In genomic region chr1:9180077-9180819, GRCh38 we compare ENCODE assay signal across 10 cellular contexts. TPM values are rescaled to one million over a fixed set of nuclear protein-coding genes. Genes with fewer than 3 reads are reported as not detected.
A peak's percentile ranks its signal among the peaks of the same experiment; 100 is the strongest.
DNase-seq lines count a peak whose midpoint lies in the region; TF ChIP-seq lines count a peak whose summit lies in the region.
"Had no signal": no experiment of that assay in that cellular context is flagged by ENCODE, and none has a peak within 500 bp of the region (broad histone marks: within the 10 kb centered on the region; RNA-seq: fewer than 3 reads in every experiment).

No MANE protein-coding gene starts in this region.

- H3K4me2 ChIP-seq in hepatocyte: peak overlapping the region; percentile 99

- no peaks in the 10 kb centered on the region for H3K9me3 ChIP-seq in hepatocyte (ENCODE audit: low read depth)
- no peaks in the 10 kb centered on the region for H3K9me3 ChIP-seq in subcutaneous abdominal adipose tissue (ENCODE audit: control insufficient read depth in 5 of 5, low read length in 5 of 5)

- peaks cover 66% of the 10 kb centered on the region for H3K79me2 ChIP-seq in hepatocyte

- H3K9ac ChIP-seq in subcutaneous abdominal adipose tissue (ENCODE audit: low read length in 5 of 5): peak overlapping the region in 2 of 5 donors; percentile 1 to 41

- no peak overlapping the region for H3K27ac Mint-ChIP-seq in T-helper 2 cell treated with Interferon-gamma antibody and Interleukin-4, amounts not matched to agents 5 μg/mL and 100 μg/mL, for 36 hours

- TF ChIP-seq CTCF in hepatocyte (IDR thresholded peaks at IDR 0.05; ENCODE audit: poor library complexity): no peak

- H3K27me3 ChIP-seq in hepatocyte (peaks cover 10% of the 10 kb centered on the region), subcutaneous abdominal adipose tissue (ENCODE audit: control insufficient read depth in 5 of 5, insufficient read depth in 4 of 5, low read length in 5 of 5) (peaks cover 0 to 6% (median 2%) of the 10 kb centered on the region in 5 donors)

- H3K36me3 Mint-ChIP-seq in T-helper 2 cell treated with Interferon-gamma antibody and Interleukin-4, amounts not matched to agents 5 μg/mL and 100 μg/mL, for 36 hours (ENCODE audit: low read depth): peaks cover 9% of the 10 kb centered on the region

- H3K4me3 ChIP-seq in hepatocyte: no peak overlapping the region
- peak overlapping the region in 4 of 5 donors; percentile 52 to 83 (median 77) for H3K4me3 ChIP-seq in subcutaneous abdominal adipose tissue (ENCODE audit: low read depth in 1 of 5, low read length in 5 of 5)

- no peak for DNase-seq in T-helper 2 cell treated with Interferon-gamma antibody and Interleukin-4, amounts not matched to agents 5 μg/mL and 100 μg/mL, for 36 hours (ENCODE audit: low spot score)
- DNase-seq in T-helper 2 cell (no peak), T1000 (lab: John Stamatoyannopoulos, UW) (peak; percentile 14), hepatocyte (ENCODE audit: low spot score) (no peak), NCI-H146 treated with DMSO at 0.1 percent for 48 hours (lab: John Stamatoyannopoulos, UW; ENCODE audit: unreplicated experiment) (no peak)
- no peak for DNase-seq in stimulated activated naive CD4-positive, alpha-beta T cell (lab: John Stamatoyannopoulos, UW)
- no peak for DNase-seq in stimulated activated CD8-positive, alpha-beta memory T cell treated with anti-CD3 and anti-CD28 coated beads, Interleukin-4, amount 100 ng/mL, for 48 hours
- DNase-seq: SHP77 treated with DMSO at 0.1 percent for 48 hours had no signal

- H3K27ac ChIP-seq in hepatocyte (no peak overlapping the region), subcutaneous abdominal adipose tissue (ENCODE audit: low read depth, low read length) (peak overlapping the region; percentile 24)

- H2AFZ ChIP-seq in hepatocyte: no peak overlapping the region

- peaks cover 17% of the 10 kb centered on the region for H3K4me1 Mint-ChIP-seq in T-helper 2 cell treated with Interferon-gamma antibody and Interleukin-4, amounts not matched to agents 5 μg/mL and 100 μg/mL, for 36 hours (ENCODE audit: low read depth)

- H3K27me3 Mint-ChIP-seq in T-helper 2 cell treated with Interferon-gamma antibody and Interleukin-4, amounts not matched to agents 5 μg/mL and 100 μg/mL, for 36 hours (ENCODE audit: low read depth): peaks cover 15% of the 10 kb centered on the region

- H3K9me3 Mint-ChIP-seq in T-helper 2 cell treated with Interferon-gamma antibody and Interleukin-4, amounts not matched to agents 5 μg/mL and 100 μg/mL, for 36 hours: no peaks in the 10 kb centered on the region
- H3K9me3 Mint-ChIP-seq: activated naive CD4-positive, alpha-beta T cell treated with anti-CD3 and anti-CD28 coated beads, Interleukin-2, amount 50 U/mL, for 72 hours had no signal

- H4K20me1 ChIP-seq in hepatocyte (ENCODE audit: insufficient read depth, poor library complexity, severe bottlenecking): peaks cover 11% of the 10 kb centered on the region

- H3K4me1 ChIP-seq in hepatocyte (ENCODE audit: insufficient read depth): peaks cover 8% of the 10 kb centered on the region
- H3K4me1 ChIP-seq in subcutaneous abdominal adipose tissue (ENCODE audit: control insufficient read depth in 5 of 5, insufficient read depth in 5 of 5, low read length in 5 of 5): peaks cover 4 to 45% (median 39%) of the 10 kb centered on the region in 5 donors

- H3K9me2 ChIP-seq in hepatocyte (replicated peaks; ENCODE audit: insufficient read depth): no peaks in the 10 kb centered on the region

- H3K36me3 ChIP-seq in hepatocyte (replicated peaks; ENCODE audit: insufficient read depth, low read depth): no peaks in the 10 kb centered on the region
- H3K36me3 ChIP-seq in subcutaneous abdominal adipose tissue (ENCODE audit: control insufficient read depth in 5 of 5, insufficient read depth in 5 of 5, low read length in 5 of 5): no peaks in the 10 kb centered on the region

- WGBS in hepatocyte (ENCODE audit: low lambda C conversion rate, missing lambda C conversion rate): 78% methylated on average over 9 of the region's 9 CpGs

- H3K4me3 Mint-ChIP-seq in T-helper 2 cell treated with Interferon-gamma antibody and Interleukin-4, amounts not matched to agents 5 μg/mL and 100 μg/mL, for 36 hours: peak overlapping the region; percentile 93

RNA-seq across cellular contexts. Expression of gene GPR157, which starts 51.3 kb away (rescaled TPM):
- total RNA-seq in hepatocyte: 15.3 and 18.6 TPM in 2 replicates
- 6.9 and 14.4 TPM in 2 replicates for polyA plus RNA-seq in hepatocyte

RNA-seq across cellular contexts. Expression of gene H6PD, which starts 54.3 kb away (rescaled TPM):
- total RNA-seq in hepatocyte: 40.4 and 54.8 TPM in 2 replicates
- polyA plus RNA-seq in hepatocyte: 23.9 and 26.3 TPM in 2 replicates
